In genomic region chr15:87735536-87735935, GRCh38 we compare ENCODE assay signal across 18 cellular contexts.
"Had no signal": no experiment of that assay in that cellular context is flagged by ENCODE, and none has a peak within 500 bp of the region (broad histone marks: within the 10 kb centered on the region; RNA-seq: fewer than 3 reads in every experiment).

No MANE protein-coding gene starts in this region.

- DNase-seq: effector CD4-positive, alpha-beta T cell; endodermal cell; erythroblast; foreskin keratinocyte; head of caudate nucleus; hippocampal formation; left colon; lower lobe of right lung; natural killer cell; posterior cingulate gyrus; sigmoid colon; small intestine; stimulated activated CD4-positive, alpha-beta T cell treated with anti-CD3 and anti-CD28 coated beads, Interleukin-2, amount 100 ng/mL, for 48 hours; stimulated activated naive CD4-positive, alpha-beta T cell treated with Interleukin-2 at 50 U/mL for 16 hours; trophoblast cell had no signal

- H3K9me3 ChIP-seq: lower lobe of right lung, sigmoid colon had no signal

- H3K4me1 ChIP-seq: foreskin keratinocyte, lower lobe of right lung, sigmoid colon had no signal

- H3K27ac Mint-ChIP-seq: endodermal cell, memory B cell, mesothelial cell of epicardium, natural killer cell had no signal

- H3K27ac ChIP-seq: coronary artery, foreskin keratinocyte, lower lobe of right lung, sigmoid colon had no signal

- H3K9me3 Mint-ChIP-seq: endodermal cell, mesothelial cell of epicardium, natural killer cell had no signal

- H3K4me3 ChIP-seq: coronary artery, lower lobe of right lung, sigmoid colon had no signal

- H3K36me3 Mint-ChIP-seq: memory B cell, mesothelial cell of epicardium, natural killer cell had no signal

- H3K4me3 Mint-ChIP-seq: endodermal cell, memory B cell, mesothelial cell of epicardium, natural killer cell had no signal

- H3K4me1 Mint-ChIP-seq: natural killer cell had no signal

- H3K36me3 ChIP-seq: lower lobe of right lung, sigmoid colon had no signal

- H3K27me3 ChIP-seq: foreskin keratinocyte, sigmoid colon had no signal

- ATAC-seq: foreskin keratinocyte, left colon, lower lobe of right lung, natural killer cell had no signal
